In genomic region chr16:67846063-67846319, GRCh38 we compare ENCODE assay signal across 8 cellular contexts. TPM values are rescaled to one million over a fixed set of nuclear protein-coding genes. Genes with fewer than 3 reads are reported as not detected.
DNase-seq lines count a peak whose midpoint lies in the region; ATAC-seq and TF ChIP-seq lines count a peak whose summit lies in the region.

No MANE protein-coding gene starts in this region.

- peaks cover 0 to 19% (median 0%) of the 10 kb centered on the region in 5 donors for H3K36me3 Mint-ChIP-seq in naive thymus-derived CD4-positive, alpha-beta T cell

- DNase-seq in AG09309 (ENCODE audit: low read depth) (no peak), choroid plexus epithelial cell (ENCODE audit: low read depth) (no peak), SHP77 (lab: John Stamatoyannopoulos, UW) (no peak), NCI-H2081 (lab: John Stamatoyannopoulos, UW) (no peak), C1 segment of cervical spinal cord (lab: John Stamatoyannopoulos, UW) (no peak)
- DNase-seq in naive thymus-derived CD4-positive, alpha-beta T cell: no peak

- H3K4me1 ChIP-seq in naive thymus-derived CD4-positive, alpha-beta T cell (ENCODE audit: control insufficient read depth in 2 of 2, insufficient read depth in 2 of 2, low read length in 2 of 2): peaks cover 46 to 48% of the 10 kb centered on the region in 2 donors

- H3K27ac Mint-ChIP-seq in naive thymus-derived CD4-positive, alpha-beta T cell: peak overlapping the region; percentile 84 to 98 (median 94)

- CTCF ChIA-PET in naive thymus-derived CD4-positive, alpha-beta T cell (lab: Charles Lee): interaction anchor here (0.8 to 1.5 kb wide), 5 partner anchors 13 to 325 kb away, joined by 3 to 7 read pairs (median 3); no protein-coding TSS in a partner anchor

- H3K4me3 Mint-ChIP-seq in naive thymus-derived CD4-positive, alpha-beta T cell: peak overlapping the region; percentile 86 to 97 (median 90)

- H3K36me3 ChIP-seq in KOPT-K1 (ENCODE audit: insufficient read depth, low read length): peaks cover 29% of the 10 kb centered on the region
- peaks cover 0 to 7% (median 0%) of the 10 kb centered on the region in 3 experiments for H3K36me3 ChIP-seq in naive thymus-derived CD4-positive, alpha-beta T cell (ENCODE audit: control insufficient read depth in 2 of 3, insufficient read depth in 3 of 3, low read length in 3 of 3)

- POLR2A ChIA-PET in naive thymus-derived CD4-positive, alpha-beta T cell (lab: Charles Lee): interaction anchor here (0.6 to 6.4 kb wide), 17 partner anchors 9 to 524 kb away, joined by 3 to 35 read pairs (median 5); partner anchors contain the start of genes ACD, EDC4, NFATC3 and PARD6A

- no peaks in the 10 kb centered on the region for H3K9me3 ChIP-seq in KOPT-K1 (ENCODE audit: insufficient read depth, low read length, poor library complexity, severe bottlenecking)
- H3K9me3 ChIP-seq in naive thymus-derived CD4-positive, alpha-beta T cell (ENCODE audit: control insufficient read depth in 2 of 3, low read length in 3 of 3): no peaks in the 10 kb centered on the region

- TF ChIP-seq CTCF in AG09309 (IDR thresholded peaks at IDR 0.05; ENCODE audit: control insufficient read depth, insufficient read depth, low read depth, low read length, missing control alignments) (no peak), choroid plexus epithelial cell (conservative IDR thresholded peaks at IDR 0.05; ENCODE audit: low read depth, low read length) (no peak)

- ATAC-seq in naive thymus-derived CD4-positive, alpha-beta T cell: no peak
- no peak for ATAC-seq in HG02938 (IDR thresholded peaks at IDR 0.05; ENCODE audit: unreplicated experiment)

- no peaks in the 10 kb centered on the region for H3K9me3 Mint-ChIP-seq in naive thymus-derived CD4-positive, alpha-beta T cell

- no peaks in the 10 kb centered on the region for H3K27me3 ChIP-seq in naive thymus-derived CD4-positive, alpha-beta T cell (ENCODE audit: control insufficient read depth in 2 of 2, insufficient read depth in 2 of 2, low read length in 2 of 2)

- peak overlapping the region; percentile 88 for H3K4me3 ChIP-seq in AG09309 (ENCODE audit: control insufficient read depth, low read depth, low read length)
- H3K4me3 ChIP-seq in choroid plexus epithelial cell (ENCODE audit: low read depth, low read length): peak overlapping the region; percentile 93
- peak overlapping the region; percentile 88 for H3K4me3 ChIP-seq in naive thymus-derived CD4-positive, alpha-beta T cell (ENCODE audit: low read length)

- H3K27me3 Mint-ChIP-seq in naive thymus-derived CD4-positive, alpha-beta T cell: no peaks in the 10 kb centered on the region

- H3K27ac ChIP-seq in KOPT-K1 (ENCODE audit: low read depth, low read length, poor library complexity, severe bottlenecking): peak overlapping the region; percentile 93
- peak overlapping the region; percentile 99 for H3K27ac ChIP-seq in naive thymus-derived CD4-positive, alpha-beta T cell (ENCODE audit: low read depth, low read length)

- H3K4me1 Mint-ChIP-seq in naive thymus-derived CD4-positive, alpha-beta T cell: peaks cover 24 to 69% (median 49%) of the 10 kb centered on the region in 7 donors

- intact Hi-C loops in naive thymus-derived CD4-positive, alpha-beta T cell (cut with micrococcal nuclease): loop anchor here (1.0 to 10.0 kb wide), 15 partner anchors 13 to 601 kb away; partner anchors contain the start of genes CTCF (in 2 of the 2), EDC4 (in 2 of the 2), RANBP10 (in 2 of the 2) and TSNAXIP1 (in 2 of the 2)

RNA-seq across cellular contexts. Expression of gene NUTF2, which starts 0.7 kb away (rescaled TPM):
- 100 to 1,000 TPM in 1 of 5 experiments, 10 to 100 TPM in 4; 34.7 to 125 (median 40.4) TPM for total RNA-seq in naive thymus-derived CD4-positive, alpha-beta T cell
- 100 to 1,000 TPM in 1 of 2 donors, 10 to 100 TPM in 1; 98.0 to 118 TPM for polyA plus RNA-seq in naive thymus-derived CD4-positive, alpha-beta T cell

RNA-seq across cellular contexts. Expression of gene CENPT, which starts 1.5 kb away (rescaled TPM):
- total RNA-seq in naive thymus-derived CD4-positive, alpha-beta T cell: 100 to 1,000 TPM in 3 of 5 experiments, 10 to 100 TPM in 2; 56.7 to 128 (median 100) TPM
- 10 to 100 TPM; 11.8 to 22.7 TPM for polyA plus RNA-seq in naive thymus-derived CD4-positive, alpha-beta T cell

RNA-seq across cellular contexts. Expression of gene THAP11, which starts 3.9 kb away (rescaled TPM):
- 10 to 100 TPM; 29.0 to 62.7 (median 44.6) TPM for total RNA-seq in naive thymus-derived CD4-positive, alpha-beta T cell
- polyA plus RNA-seq in naive thymus-derived CD4-positive, alpha-beta T cell: 100 to 1,000 TPM; 134 to 204 TPM

RNA-seq across cellular contexts. Expression of gene EDC4, which starts 26.9 kb away (rescaled TPM):
- 100 to 1,000 TPM; 103 to 166 (median 122) TPM for total RNA-seq in naive thymus-derived CD4-positive, alpha-beta T cell
- polyA plus RNA-seq in naive thymus-derived CD4-positive, alpha-beta T cell: 10 to 100 TPM; 34.8 to 52.4 TPM

RNA-seq across cellular contexts. Expression of gene NRN1L, which starts 38.7 kb away (rescaled TPM):
- total RNA-seq in naive thymus-derived CD4-positive, alpha-beta T cell: 1 to 10 TPM; 1.1 to 6.4 (median 3.2) TPM
- not detected for polyA plus RNA-seq in naive thymus-derived CD4-positive, alpha-beta T cell
